ENCODE assay signal across 1 cellular context in the genomic region with DNA sequence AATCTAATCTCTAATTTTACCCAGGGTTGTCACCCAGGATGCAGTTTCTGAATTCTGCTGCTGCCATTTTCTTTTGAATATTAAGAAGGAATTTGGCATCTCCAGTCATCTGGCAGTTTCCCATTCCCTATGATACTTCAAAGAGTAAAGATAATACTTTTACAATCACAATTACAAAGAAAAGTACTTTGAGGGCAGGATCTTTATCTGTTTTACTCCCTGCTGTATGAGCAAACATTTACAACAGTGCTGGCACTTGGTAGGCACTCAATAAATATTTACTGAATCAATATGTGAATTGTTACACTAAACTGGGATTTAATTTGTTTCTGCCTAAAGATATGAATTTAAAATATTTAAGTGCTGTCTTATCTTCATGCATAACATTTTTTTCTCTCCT.
A peak's percentile ranks its signal among the peaks of the same experiment; 100 is the strongest.
TF ChIP-seq lines count a peak whose summit lies in the region.

No MANE protein-coding gene starts in this region.

TF ChIP-seq in HEK293, 187 proteins besides CTCF, POLR2A, EP300 and RAD21 (continued from another document):
- TF ChIP-seq, protein P1, sequence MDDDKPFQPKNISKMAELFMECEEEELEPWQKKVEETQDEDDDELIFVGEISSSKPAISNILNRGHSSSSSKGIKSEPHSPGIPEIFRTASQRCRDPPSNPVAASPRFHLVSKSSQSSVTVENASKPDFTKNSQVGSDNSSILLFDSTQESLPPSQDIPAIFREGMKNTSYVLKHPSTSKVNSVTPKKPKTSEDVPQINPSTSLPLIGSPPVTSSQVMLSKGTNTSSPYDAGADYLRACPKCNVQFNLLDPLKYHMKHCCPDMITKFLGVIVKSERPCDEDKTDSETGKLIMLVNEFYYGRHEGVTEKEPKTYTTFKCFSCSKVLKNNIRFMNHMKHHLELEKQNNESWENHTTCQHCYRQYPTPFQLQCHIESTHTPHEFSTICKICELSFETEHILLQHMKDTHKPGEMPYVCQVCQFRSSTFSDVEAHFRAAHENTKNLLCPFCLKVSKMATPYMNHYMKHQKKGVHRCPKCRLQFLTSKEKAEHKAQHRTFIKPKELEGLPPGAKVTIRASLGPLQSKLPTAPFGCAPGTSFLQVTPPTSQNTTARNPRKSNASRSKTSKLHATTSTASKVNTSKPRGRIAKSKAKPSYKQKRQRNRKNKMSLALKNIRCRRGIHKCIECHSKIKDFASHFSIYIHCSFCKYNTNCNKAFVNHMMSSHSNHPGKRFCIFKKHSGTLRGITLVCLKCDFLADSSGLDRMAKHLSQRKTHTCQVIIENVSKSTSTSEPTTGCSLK (tag by site-specific recombination; IDR thresholded peaks at IDR 0.05), result no peak
- TF ChIP-seq SETDB1 (IDR thresholded peaks at IDR 0.05; ENCODE audit: insufficient read length, low read length) (no peak), FEZF1 (tag by site-specific recombination; IDR thresholded peaks at IDR 0.05) (peak; percentile 56; the same call in 1 of the 2 replicates), TCF7L2 (IDR thresholded peaks at IDR 0.05; ENCODE audit: borderline replicate concordance, low read depth, low read length) (peak; percentile 67; the same call in 1 of the 2 replicates), ZNF10 (tag by site-specific recombination; IDR thresholded peaks at IDR 0.05) (no peak)
- TF ChIP-seq, protein P2, sequence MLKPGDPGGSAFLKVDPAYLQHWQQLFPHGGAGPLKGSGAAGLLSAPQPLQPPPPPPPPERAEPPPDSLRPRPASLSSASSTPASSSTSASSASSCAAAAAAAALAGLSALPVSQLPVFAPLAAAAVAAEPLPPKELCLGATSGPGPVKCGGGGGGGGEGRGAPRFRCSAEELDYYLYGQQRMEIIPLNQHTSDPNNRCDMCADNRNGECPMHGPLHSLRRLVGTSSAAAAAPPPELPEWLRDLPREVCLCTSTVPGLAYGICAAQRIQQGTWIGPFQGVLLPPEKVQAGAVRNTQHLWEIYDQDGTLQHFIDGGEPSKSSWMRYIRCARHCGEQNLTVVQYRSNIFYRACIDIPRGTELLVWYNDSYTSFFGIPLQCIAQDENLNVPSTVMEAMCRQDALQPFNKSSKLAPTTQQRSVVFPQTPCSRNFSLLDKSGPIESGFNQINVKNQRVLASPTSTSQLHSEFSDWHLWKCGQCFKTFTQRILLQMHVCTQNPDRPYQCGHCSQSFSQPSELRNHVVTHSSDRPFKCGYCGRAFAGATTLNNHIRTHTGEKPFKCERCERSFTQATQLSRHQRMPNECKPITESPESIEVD (tag by site-specific recombination; IDR thresholded peaks at IDR 0.05), result peak; percentile 62
